Comparison of ENCODE assay signal across 8 cellular contexts in genomic region chr10:133356953-133357292, GRCh38. TPM values are rescaled to one million over a fixed set of nuclear protein-coding genes. Genes with fewer than 3 reads are reported as not detected.
DNase-seq lines count a peak whose midpoint lies in the region; ATAC-seq and TF ChIP-seq lines count a peak whose summit lies in the region.

No MANE protein-coding gene starts in this region.

- no peak overlapping the region for H3K27ac Mint-ChIP-seq in GM23338

- H3K4me1 ChIP-seq in GM23338 (ENCODE audit: insufficient read depth) (no peaks in the 10 kb centered on the region), hepatocyte (ENCODE audit: insufficient read depth) (peaks cover 21% of the 10 kb centered on the region), skeletal muscle tissue (ENCODE audit: control insufficient read depth in 3 of 3, insufficient read depth in 3 of 3, low read length in 3 of 3) (peaks cover 3 to 10% (median 5%) of the 10 kb centered on the region in 3 donors)

- no peak for TF ChIP-seq CTCF in GM23338 (conservative IDR thresholded peaks at IDR 0.05; ENCODE audit: low read depth in 2 of 2)
- no peak for TF ChIP-seq CTCF in WI38 (IDR thresholded peaks at IDR 0.05; ENCODE audit: low read depth, low read length)
- no peak for TF ChIP-seq CTCF in hepatocyte (IDR thresholded peaks at IDR 0.05; ENCODE audit: poor library complexity)

- H3K27ac ChIP-seq in GM23338 (ENCODE audit: low read depth) (no peak overlapping the region), hepatocyte (peak overlapping the region; percentile 71), skeletal muscle tissue (ENCODE audit: low read depth, low read length) (no peak overlapping the region)

- H3K27me3 ChIP-seq in GM23338 (ENCODE audit: insufficient read depth) (peaks cover 6% of the 10 kb centered on the region; the same call in 1 of the 2 replicates), hepatocyte (no peaks in the 10 kb centered on the region), skeletal muscle tissue (ENCODE audit: control insufficient read depth in 3 of 3, insufficient read depth in 3 of 3, low read length in 3 of 3) (peaks cover 14 to 31% (median 15%) of the 10 kb centered on the region in 3 donors)

- H3K9me2 ChIP-seq in GM23338 (ENCODE audit: insufficient read depth) (no peaks in the 10 kb centered on the region), hepatocyte (replicated peaks; ENCODE audit: insufficient read depth) (no peaks in the 10 kb centered on the region)

- H3K79me2 ChIP-seq in GM23338 (replicated peaks; ENCODE audit: insufficient read depth) (0 out of 2 replicates have a peak, but pooled peaks cover 4% of the 10 kb centered on the region), hepatocyte (no peaks in the 10 kb centered on the region)

- H3K4me2 ChIP-seq in GM23338: peak overlapping the region; percentile 92
- peak overlapping the region; percentile 95 for H3K4me2 ChIP-seq in hepatocyte

- ATAC-seq in GM23338 (peak; percentile 15), GM19397 (IDR thresholded peaks at IDR 0.05; ENCODE audit: unreplicated experiment) (no peak), GM21367 (IDR thresholded peaks at IDR 0.05; ENCODE audit: unreplicated experiment) (no peak)

- peaks cover 11% of the 10 kb centered on the region for H3K27me3 Mint-ChIP-seq in GM23338 (ENCODE audit: insufficient read depth, low read depth, poor library complexity)

- peak overlapping the region; percentile 86 for H3K4me3 ChIP-seq in GM23338
- H3K4me3 ChIP-seq in WI38 (ENCODE audit: low read depth, low read length): peak overlapping the region; percentile 57
- H3K4me3 ChIP-seq in hepatocyte: peak overlapping the region; percentile 39
- H3K4me3 ChIP-seq in skeletal muscle tissue (ENCODE audit: low read length in 3 of 3): peak overlapping the region; percentile 14 to 61 (median 48)

- peak overlapping the region; percentile 80 for H3K4me3 Mint-ChIP-seq in GM23338

- DNase-seq in GM23338 (ENCODE audit: low spot score) (peak; percentile 51), hepatocyte (ENCODE audit: low spot score) (no peak), NCI-H187 (lab: John Stamatoyannopoulos, UW) (no peak), SKM-1 treated with dmso at 0.1 percent for 144 hours (lab: John Stamatoyannopoulos, UW; ENCODE audit: unreplicated experiment) (no peak)

- H3K36me3 ChIP-seq in GM23338 (ENCODE audit: insufficient read depth) (no peaks in the 10 kb centered on the region), hepatocyte (replicated peaks; ENCODE audit: insufficient read depth, low read depth) (no peaks in the 10 kb centered on the region), skeletal muscle tissue (ENCODE audit: control insufficient read depth in 3 of 3, insufficient read depth in 3 of 3, low read length in 3 of 3) (peaks cover 2 to 4% (median 3%) of the 10 kb centered on the region in 3 donors)

- H3K4me1 Mint-ChIP-seq in GM23338: no peaks in the 10 kb centered on the region; the same call in 2 of the 3 replicates

- no peaks in the 10 kb centered on the region for H3K9me3 ChIP-seq in hepatocyte (ENCODE audit: low read depth)
- H3K9me3 ChIP-seq in skeletal muscle tissue (ENCODE audit: control insufficient read depth in 3 of 3, low read length in 3 of 3): no peaks in the 10 kb centered on the region

- H2AFZ ChIP-seq in GM23338 (0 out of 2 replicates have a peak overlapping the region, but pooled peaks have one; percentile 59), hepatocyte (peak overlapping the region; percentile 98)

- WGBS in hepatocyte (ENCODE audit: low lambda C conversion rate, missing lambda C conversion rate): 27% methylated on average over 17 of the region's 17 CpGs

- H3K9ac ChIP-seq in skeletal muscle tissue (ENCODE audit: low read depth in 1 of 3, low read length in 3 of 3): peak overlapping the region in 2 of 3 donors; percentile 23 to 57

- H3K9me3 Mint-ChIP-seq in GM23338: no peaks in the 10 kb centered on the region

- H4K20me1 ChIP-seq in GM23338 (replicated peaks; ENCODE audit: insufficient read depth): no peaks in the 10 kb centered on the region; the same call in 1 of the 2 replicates
- H4K20me1 ChIP-seq in hepatocyte (ENCODE audit: insufficient read depth, poor library complexity, severe bottlenecking): no peaks in the 10 kb centered on the region

- peaks cover 7% of the 10 kb centered on the region for H3K36me3 Mint-ChIP-seq in GM23338 (ENCODE audit: low read depth)

- H3F3A ChIP-seq in GM23338 (replicated peaks; ENCODE audit: low read depth): 0 out of 2 replicates have a peak, but pooled peaks cover 3% of the 10 kb centered on the region

TF ChIP-seq in GM23338, 12 proteins besides CTCF, POLR2A, EP300 and RAD21 (continues in another document):
- TF ChIP-seq POLR2AphosphoS5 (IDR thresholded peaks at IDR 0.05; ENCODE audit: low read depth): no peak
- no peak for TF ChIP-seq JUNB (IDR thresholded peaks at IDR 0.05; ENCODE audit: unreplicated experiment)
- no peak for TF ChIP-seq ETS1 (IDR thresholded peaks at IDR 0.05)

RNA-seq across cellular contexts. Expression of gene FUOM, which starts 0.9 kb away (rescaled TPM):
- total RNA-seq in GM23338 (2014; rRNA removed; shearing (Covaris generic)): 33.9 and 43.9 TPM in 2 replicates
- polyA plus RNA-seq in GM23338 (2016; fragmentation: Nextera tagmentation; extraction: Ambion mirVana) (30.8 and 33.0 TPM in 2 replicates), hepatocyte (31.1 and 35.0 TPM in 2 replicates)
- total RNA-seq in hepatocyte (17.3 and 34.6 TPM in 2 replicates), skeletal muscle tissue (9.4 TPM)

RNA-seq across cellular contexts. Expression of gene PRAP1, which starts 9.8 kb away (rescaled TPM):
- total RNA-seq in GM23338 (2014; rRNA removed; shearing (Covaris generic)): not detected in 2 replicates
- polyA plus RNA-seq in GM23338 (2016; fragmentation: Nextera tagmentation; extraction: Ambion mirVana) (0.68 and 1.5 TPM in 2 replicates), hepatocyte (178 and 324 TPM in 2 replicates)
- total RNA-seq in hepatocyte (146 and 156 TPM in 2 replicates), skeletal muscle tissue (not detected)

RNA-seq across cellular contexts. Expression of gene ECHS1, which starts 16.2 kb away (rescaled TPM):
- 87.8 and 92.1 TPM in 2 replicates for total RNA-seq in GM23338 (2014; rRNA removed; shearing (Covaris generic))
- polyA plus RNA-seq in GM23338 (2016; fragmentation: Nextera tagmentation; extraction: Ambion mirVana) (120 and 127 TPM in 2 replicates), hepatocyte (167 and 204 TPM in 2 replicates)
- total RNA-seq in hepatocyte (146 TPM in 2 replicates), skeletal muscle tissue (76.7 TPM)

RNA-seq across cellular contexts. Expression of gene CALY, which starts 20.2 kb away (rescaled TPM):
- 0.31 and 1.0 TPM in 2 replicates for total RNA-seq in GM23338 (2014; rRNA removed; shearing (Covaris generic))
- polyA plus RNA-seq in GM23338 (2016; fragmentation: Nextera tagmentation; extraction: Ambion mirVana): 8.0 and 9.0 TPM in 2 replicates
- 2.3 TPM in 1 of 2 replicates, not detected in the other for total RNA-seq in hepatocyte
- polyA plus RNA-seq in hepatocyte: 3.1 and 3.7 TPM in 2 replicates
- total RNA-seq in skeletal muscle tissue: not detected

RNA-seq across cellular contexts. Expression of gene PAOX, which starts 22.1 kb away (rescaled TPM):
- total RNA-seq in GM23338 (2014; rRNA removed; shearing (Covaris generic)): 8.7 and 8.8 TPM in 2 replicates
- polyA plus RNA-seq in GM23338 (2016; fragmentation: Nextera tagmentation; extraction: Ambion mirVana) (4.1 and 6.1 TPM in 2 replicates), hepatocyte (19.6 and 27.6 TPM in 2 replicates)
- total RNA-seq in hepatocyte (11.5 and 12.7 TPM in 2 replicates), skeletal muscle tissue (7.3 TPM)

Comparison
In these comparisons a context has a peak if more than half of its experiments do, and no peak if none do; other contexts are left out.
1. RNA of gene PRAP1, which starts 9.8 kb away (total RNA-seq): 146 to 156 TPM in hepatocyte; not detected in GM23338 and not detected in skeletal muscle tissue (single experiment); every median in the first group is over 100 times any median in the second.
2. Peak in every context shown above with its lines, with median percentiles within 50 percentile points of each other: H3K4me3 ChIP-seq.